Comparison of ENCODE assay signal across 8 cellular contexts in genomic region chr5:68239485-68239884, GRCh38. TPM values are rescaled to one million over a fixed set of nuclear protein-coding genes. Genes with fewer than 3 reads are reported as not detected.
A peak's percentile ranks its signal among the peaks of the same experiment; 100 is the strongest.
DNase-seq lines count a peak whose midpoint lies in the region; ATAC-seq and TF ChIP-seq lines count a peak whose summit lies in the region.

No MANE protein-coding gene starts in this region.

- H3K36me3 Mint-ChIP-seq in activated CD8-positive, alpha-beta T cell treated with anti-CD3 and anti-CD28 coated beads for 36 hours (ENCODE audit: low read depth) = peaks cover 18% of the 10 kb centered on the region
- no peaks in the 10 kb centered on the region for H3K36me3 Mint-ChIP-seq in endothelial cell (ENCODE audit: low read depth, unreplicated experiment)

- no peaks in the 10 kb centered on the region for H3F3A ChIP-seq in neural cell (ENCODE audit: insufficient read depth, low read length, poor library complexity, severe bottlenecking)

- H3K4me3 ChIP-seq in neural cell (ENCODE audit: low read length) = peak overlapping the region; percentile 44

- peak overlapping the region; percentile 80 for H3K27ac Mint-ChIP-seq in activated CD8-positive, alpha-beta T cell treated with anti-CD3 and anti-CD28 coated beads for 36 hours
- peak overlapping the region; percentile 6 for H3K27ac Mint-ChIP-seq in endothelial cell (ENCODE audit: unreplicated experiment)

- H2AFZ ChIP-seq in neural cell (ENCODE audit: low read depth, low read length) = no peak overlapping the region

- ATAC-seq in GM21515 (IDR thresholded peaks at IDR 0.05; ENCODE audit: unreplicated experiment) = peak; percentile 88
- ATAC-seq in activated CD8-positive, alpha-beta T cell treated with anti-CD3 and anti-CD28 coated beads for 36 hours = peak; percentile 96
- peak; percentile 98 for ATAC-seq in stimulated activated naive CD8-positive, alpha-beta T cell treated with anti-CD3 and anti-CD28 coated beads, Interleukin-15, Interleukin-2, amounts not matched to agents 100 U/mL and 50 U/mL, for 24 hours

- TF ChIP-seq RAD21 in neural cell (conservative IDR thresholded peaks at IDR 0.05) = no peak

- no peak overlapping the region for H3K27ac ChIP-seq in neural cell (ENCODE audit: low read length)

- no peaks in the 10 kb centered on the region for H3K9me3 ChIP-seq in neural cell (ENCODE audit: low read length)

- H3K4me2 ChIP-seq in neural cell (ENCODE audit: low read length) = peak overlapping the region; percentile 13

- no peaks in the 10 kb centered on the region for H3K9me3 Mint-ChIP-seq in activated CD8-positive, alpha-beta T cell treated with anti-CD3 and anti-CD28 coated beads for 36 hours
- no peaks in the 10 kb centered on the region for H3K9me3 Mint-ChIP-seq in endothelial cell (ENCODE audit: unreplicated experiment)

- CTCF ChIA-PET in activated CD8-positive, alpha-beta T cell treated with anti-CD3 and anti-CD28 coated beads for 36 hours (lab: Charles Lee) = interaction anchor here (1.0 to 2.9 kb wide), 5 partner anchors 11 to 23 kb away, joined by 4 to 10 read pairs (median 5); no protein-coding TSS in a partner anchor

- intact Hi-C loops in activated CD8-positive, alpha-beta T cell treated with anti-CD3 and anti-CD28 coated beads for 36 hours (cut with micrococcal nuclease) = no loop called here

- no peaks in the 10 kb centered on the region for H3K27me3 ChIP-seq in neural cell (ENCODE audit: insufficient read depth, low read depth, low read length)

- POLR2A ChIA-PET in activated CD8-positive, alpha-beta T cell treated with anti-CD3 and anti-CD28 coated beads for 36 hours (lab: Charles Lee) = interaction anchor here (1.0 to 1.7 kb wide), 2 partner anchors 9 to 24 kb away, joined by 3 to 4 read pairs; partner anchors contain the start of gene PIK3R1

- peaks cover 32% of the 10 kb centered on the region for H3K79me2 ChIP-seq in neural cell (replicated peaks; ENCODE audit: insufficient read depth, low read length)

- H3K36me3 ChIP-seq in neural cell (ENCODE audit: insufficient read depth, low read length) = no peaks in the 10 kb centered on the region

- no peaks in the 10 kb centered on the region for H3K27me3 Mint-ChIP-seq in activated CD8-positive, alpha-beta T cell treated with anti-CD3 and anti-CD28 coated beads for 36 hours
- H3K27me3 Mint-ChIP-seq in endothelial cell (ENCODE audit: unreplicated experiment) = peaks cover 3% of the 10 kb centered on the region

- H4K20me1 ChIP-seq in neural cell (ENCODE audit: insufficient read depth) = no peaks in the 10 kb centered on the region

- no peaks in the 10 kb centered on the region for H3K9me2 ChIP-seq in neural cell (ENCODE audit: insufficient read depth, low read length)

- no peak for TF ChIP-seq EP300 in neural cell (conservative IDR thresholded peaks at IDR 0.05; ENCODE audit: poor library complexity, severe bottlenecking)

- peak in 10 of 14 donors; percentile 27 to 73 (median 46) for DNase-seq in C1 segment of cervical spinal cord (lab: John Stamatoyannopoulos, UW)
- peak; percentile 82 for DNase-seq in KG1 (lab: John Stamatoyannopoulos, UW)
- peak; percentile 96 for DNase-seq in activated CD8-positive, alpha-beta T cell treated with anti-CD3 and anti-CD28 coated beads for 36 hours
- no peak for DNase-seq in endothelial cell (ENCODE audit: low spot score)
- peak; percentile 89 for DNase-seq in stimulated activated naive CD8-positive, alpha-beta T cell treated with anti-CD3 and anti-CD28 coated beads, Interleukin-15, Interleukin-2, amounts not matched to agents 100 U/mL and 50 U/mL, for 24 hours
- no peak for DNase-seq in GOT3 (lab: John Stamatoyannopoulos, UW)

- H3K9ac ChIP-seq in neural cell (ENCODE audit: low read length) = no peak overlapping the region

- peak overlapping the region; percentile 30 for H3K4me3 Mint-ChIP-seq in activated CD8-positive, alpha-beta T cell treated with anti-CD3 and anti-CD28 coated beads for 36 hours
- no peak overlapping the region for H3K4me3 Mint-ChIP-seq in endothelial cell (ENCODE audit: unreplicated experiment)

- TF ChIP-seq CTCF in activated CD8-positive, alpha-beta T cell treated with anti-CD3 and anti-CD28 coated beads for 36 hours (IDR thresholded peaks at IDR 0.05) = no peak
- TF ChIP-seq CTCF in endothelial cell (IDR thresholded peaks at IDR 0.05; ENCODE audit: unreplicated experiment) = no peak
- TF ChIP-seq CTCF in neural cell (IDR thresholded peaks at IDR 0.05; ENCODE audit: poor library complexity, severe bottlenecking) = no peak

- peaks cover 78% of the 10 kb centered on the region for H3K4me1 Mint-ChIP-seq in activated CD8-positive, alpha-beta T cell treated with anti-CD3 and anti-CD28 coated beads for 36 hours (ENCODE audit: low read depth)
- peaks cover 53% of the 10 kb centered on the region for H3K4me1 Mint-ChIP-seq in endothelial cell (ENCODE audit: unreplicated experiment)

TF ChIP-seq in neural cell, 6 proteins besides CTCF, POLR2A, EP300 and RAD21:
- TF ChIP-seq TAF1 (IDR thresholded peaks at IDR 0.05; ENCODE audit: low read depth) (no peak), REST (IDR thresholded peaks at IDR 0.05; ENCODE audit: borderline replicate concordance) (no peak), POLR2AphosphoS5 (IDR thresholded peaks at IDR 0.05) (no peak), EZH2 (IDR thresholded peaks at IDR 0.05; ENCODE audit: borderline replicate concordance, insufficient read depth, low read length, poor library complexity, severe bottlenecking) (no peak), SMC3 (conservative IDR thresholded peaks at IDR 0.05; ENCODE audit: poor library complexity) (no peak), MXI1 (conservative IDR thresholded peaks at IDR 0.05; ENCODE audit: poor library complexity, severe bottlenecking) (no peak)
TF ChIP-seq in neural cell: peak in this region for 0.

RNA-seq across cellular contexts. Expression of gene PIK3R1, which starts 23.9 kb away (rescaled TPM):
- 10 to 100 TPM; 55.4 to 57.6 TPM for total RNA-seq in activated CD8-positive, alpha-beta T cell treated with anti-CD3 and anti-CD28 coated beads for 36 hours
- 37.1 TPM for total RNA-seq in endothelial cell (ENCODE audit: unreplicated experiment)
- polyA plus RNA-seq in neural cell = 38.0 and 41.9 TPM in 2 replicates
- polyA minus RNA-seq in neural cell = 188 and 234 TPM in 2 replicates

Comparison
In these comparisons a context has a peak if more than half of its experiments do, and no peak if none do; other contexts are left out.
1. DNase-seq: peak in C1 segment of cervical spinal cord (10 of 14), KG1 (single experiment), activated CD8-positive, alpha-beta T cell treated with anti-CD3 and anti-CD28 coated beads for 36 hours (single experiment) and stimulated activated naive CD8-positive, alpha-beta T cell treated with anti-CD3 and anti-CD28 coated beads, Interleukin-15, Interleukin-2, amounts not matched to agents 100 U/mL and 50 U/mL, for 24 hours (single experiment); none in endothelial cell (single experiment) and GOT3 (single experiment).
2. Peak in every context shown above with its lines, with median percentiles within 50 percentile points of each other: ATAC-seq.